8 cellular contexts compared by ENCODE assay signal in the genomic region with DNA sequence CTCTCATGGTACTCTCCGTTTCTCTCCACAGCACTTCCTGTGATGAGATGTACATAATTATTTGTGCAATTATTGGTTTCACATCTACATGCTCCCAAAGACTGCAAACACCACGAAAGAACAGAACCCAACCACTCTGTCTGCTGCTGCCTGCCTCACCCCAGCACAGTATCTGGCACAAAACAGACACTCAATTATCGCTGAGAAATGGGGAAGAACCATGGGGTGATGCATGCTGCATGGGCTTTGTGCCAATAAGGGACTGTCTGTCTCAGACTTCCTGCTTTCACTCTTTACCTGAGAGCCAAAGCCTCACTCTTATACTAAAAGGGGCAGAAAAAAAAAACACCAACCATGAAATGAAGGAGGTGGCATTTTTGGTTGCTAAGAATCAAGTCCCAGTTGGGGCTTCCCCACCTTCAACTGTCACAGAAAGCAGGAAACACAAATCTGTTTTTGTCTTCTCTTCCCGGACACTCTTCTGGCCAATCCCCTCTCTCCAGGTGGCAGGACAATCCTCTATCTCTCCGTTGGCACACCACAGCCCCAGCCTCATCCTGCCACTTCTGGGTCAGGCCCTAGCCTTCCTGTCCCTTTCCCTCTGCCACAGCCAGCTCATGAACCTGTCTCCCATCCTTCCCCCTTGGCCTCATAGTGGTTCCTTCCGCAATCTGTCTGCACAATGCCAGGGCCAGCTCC.
DNase-seq lines count a peak whose midpoint lies in the region; ATAC-seq, FAIRE-seq and TF ChIP-seq lines count a peak whose summit lies in the region.

No MANE protein-coding gene starts in this region.

- in situ Hi-C loops in HepG2 (cut with HindIII; ENCODE audit: extremely low pct_ligation_motif_present, low pct_unique_long_range_greater_than_20kb) = no loop called here

- H3K4me1 ChIP-seq in right lobe of liver = peaks cover 0 to 19% (median 0%) of the 10 kb centered on the region in 4 donors
- H3K4me1 ChIP-seq in HepG2 (ENCODE audit: insufficient read depth, low read length) = peaks cover 44% of the 10 kb centered on the region
- peaks cover 10% of the 10 kb centered on the region for H3K4me1 ChIP-seq in colonic mucosa

- H4K20me1 ChIP-seq in HepG2 (ENCODE audit: insufficient read depth, low read length) = peaks cover 10% of the 10 kb centered on the region

- TF ChIP-seq CTCF in right lobe of liver (IDR thresholded peaks at IDR 0.05) (no peak), HepG2 (CRISPR knock-in tag; IDR thresholded peaks at IDR 0.05) (no peak), colonic mucosa (IDR thresholded peaks at IDR 0.05) (no peak)

- no peak overlapping the region for H3K9ac ChIP-seq in HepG2 (ENCODE audit: insufficient read depth, low read depth, low read length)
- peak overlapping the region in 1 of 2 donors; percentile 15 for H3K9ac ChIP-seq in colonic mucosa (ENCODE audit: low read depth in 2 of 2, low read length in 2 of 2)

- H3K27me3 ChIP-seq in right lobe of liver (no peaks in the 10 kb centered on the region), HepG2 (ENCODE audit: control insufficient read depth in 1 of 2, insufficient read depth in 2 of 2, low read length in 2 of 2) (no peaks in the 10 kb centered on the region), colonic mucosa (no peaks in the 10 kb centered on the region)

- POLR2A ChIA-PET in HepG2 (lab: Yijun Ruan, JAX) = no interaction called here

- 65% methylated on average over 6 of the region's 6 CpGs for WGBS in right lobe of liver (ENCODE audit: insufficient coverage, low coverage, low lambda C conversion rate, missing lambda C conversion rate)
- 91% methylated on average over 6 of the region's 6 CpGs for WGBS in HepG2 (ENCODE audit: low lambda C conversion rate)

- intact Hi-C loops in right lobe of liver (cut with DNase I) = no loop called here
- intact Hi-C loops in HepG2 (cut with micrococcal nuclease; ENCODE audit: unreplicated experiment) = no loop called here
- intact Hi-C loops in colonic mucosa (cut with DNase I) = no loop called here

- peak overlapping the region in 1 of 3 donors; percentile 18 for H3K27ac ChIP-seq in right lobe of liver
- H3K27ac ChIP-seq in HepG2 (ENCODE audit: extremely low read length, insufficient read depth, low read length) = no peak overlapping the region
- peak overlapping the region; percentile 18 for H3K27ac ChIP-seq in colonic mucosa

- peaks cover 86% of the 10 kb centered on the region for H3K79me2 ChIP-seq in HepG2 (ENCODE audit: insufficient read depth, low read length)

- TF ChIP-seq RAD21 in HepG2 (CRISPR knock-in tag; IDR thresholded peaks at IDR 0.05) = no peak

- no TSS peak for BruUV-seq in HepG2 (replicated peaks; lab: Mats Ljungman, UMichigan)

- no peak for FAIRE-seq in HepG2 (lab: Jason Lieb, UNC)

- CTCF ChIA-PET in HepG2 (lab: Yijun Ruan, JAX; ENCODE audit: low intra/inter-chr PET ratio, low total read pairs) = no interaction called here

- H3K4me3 ChIP-seq in right lobe of liver (no peak overlapping the region), HepG2 (replicated peaks in 1 of 3; ENCODE audit: insufficient read depth in 1 of 3, low read depth in 2 of 3, low read length in 3 of 3) (no peak overlapping the region), colonic mucosa (no peak overlapping the region)

- no peak overlapping the region for H3K4me2 ChIP-seq in HepG2 (ENCODE audit: low read depth, low read length)

- DNase-seq in right lobe of liver (no peak), HepG2 (ENCODE audit: low spot score) (no peak), colonic mucosa (no peak), AG20443 (ENCODE audit: low spot score) (no peak), pons (ENCODE audit: low spot score) (no peak)
- peak; percentile 3 to 27 (median 18) for DNase-seq in activated CD4-positive, CD25-positive, alpha-beta regulatory T cell (lab: John Stamatoyannopoulos, UW)
- DNase-seq in stimulated activated CD4-positive, alpha-beta T cell treated with anti-CD3 and anti-CD28 coated beads, Interleukin-1b, Interleukin-23, amount 100 ng/mL, for 48 hours = peak; percentile 80

- ATAC-seq in right lobe of liver = peak; percentile 26 to 54 (median 50)
- ATAC-seq in HepG2 = no peak
- peak; percentile 75 for ATAC-seq in HG03520 (IDR thresholded peaks at IDR 0.05; ENCODE audit: unreplicated experiment)

- H3K36me3 ChIP-seq in right lobe of liver (no peaks in the 10 kb centered on the region), HepG2 (replicated peaks in 1 of 2; ENCODE audit: control insufficient read depth in 1 of 2, insufficient read depth in 2 of 2, low read length in 2 of 2) (peaks cover 7 to 45% of the 10 kb centered on the region in 2 experiments; a peak in 4 of 5 replicates), colonic mucosa (no peaks in the 10 kb centered on the region)

- TF ChIP-seq EP300 in HepG2 (IDR thresholded peaks at IDR 0.05; ENCODE audit: low read depth in 2 of 2, low read length in 2 of 2) = no peak
- no peak for TF ChIP-seq EP300 in HepG2 (CRISPR knock-in tag; IDR thresholded peaks at IDR 0.05; ENCODE audit: borderline replicate concordance)

- TF ChIP-seq POLR2A in right lobe of liver (IDR thresholded peaks at IDR 0.05) (no peak), HepG2 (IDR thresholded peaks at IDR 0.05; ENCODE audit: insufficient read depth in 1 of 2, low read depth in 2 of 2, low read length in 2 of 2) (no peak)

- H2AFZ ChIP-seq in HepG2 (ENCODE audit: low read length) = no peak overlapping the region

- no peaks in the 10 kb centered on the region for H3K9me3 ChIP-seq in right lobe of liver
- no peaks in the 10 kb centered on the region for H3K9me3 ChIP-seq in HepG2 (ENCODE audit: low read length)
- no peaks in the 10 kb centered on the region for H3K9me3 ChIP-seq in colonic mucosa

TF ChIP-seq in HepG2, 621 proteins besides CTCF, POLR2A, EP300 and RAD21:
- no peak for TF ChIP-seq ZSCAN30 (CRISPR knock-in tag; IDR thresholded peaks at IDR 0.05)
- TF ChIP-seq, protein P1, sequence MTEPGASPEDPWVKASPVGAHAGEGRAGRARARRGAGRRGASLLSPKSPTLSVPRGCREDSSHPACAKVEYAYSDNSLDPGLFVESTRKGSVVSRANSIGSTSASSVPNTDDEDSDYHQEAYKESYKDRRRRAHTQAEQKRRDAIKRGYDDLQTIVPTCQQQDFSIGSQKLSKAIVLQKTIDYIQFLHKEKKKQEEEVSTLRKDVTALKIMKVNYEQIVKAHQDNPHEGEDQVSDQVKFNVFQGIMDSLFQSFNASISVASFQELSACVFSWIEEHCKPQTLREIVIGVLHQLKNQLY (CRISPR knock-in tag; IDR thresholded peaks at IDR 0.05) = no peak
- no peak for TF ChIP-seq ZNF33A (CRISPR knock-in tag; IDR thresholded peaks at IDR 0.05; ENCODE audit: borderline replicate concordance)
- TF ChIP-seq PAX8 (CRISPR knock-in tag; IDR thresholded peaks at IDR 0.05; ENCODE audit: borderline replicate concordance) = no peak
- TF ChIP-seq ZC3H4 (CRISPR knock-in tag; IDR thresholded peaks at IDR 0.05; ENCODE audit: borderline replicate concordance) = no peak
- TF ChIP-seq, protein P2, sequence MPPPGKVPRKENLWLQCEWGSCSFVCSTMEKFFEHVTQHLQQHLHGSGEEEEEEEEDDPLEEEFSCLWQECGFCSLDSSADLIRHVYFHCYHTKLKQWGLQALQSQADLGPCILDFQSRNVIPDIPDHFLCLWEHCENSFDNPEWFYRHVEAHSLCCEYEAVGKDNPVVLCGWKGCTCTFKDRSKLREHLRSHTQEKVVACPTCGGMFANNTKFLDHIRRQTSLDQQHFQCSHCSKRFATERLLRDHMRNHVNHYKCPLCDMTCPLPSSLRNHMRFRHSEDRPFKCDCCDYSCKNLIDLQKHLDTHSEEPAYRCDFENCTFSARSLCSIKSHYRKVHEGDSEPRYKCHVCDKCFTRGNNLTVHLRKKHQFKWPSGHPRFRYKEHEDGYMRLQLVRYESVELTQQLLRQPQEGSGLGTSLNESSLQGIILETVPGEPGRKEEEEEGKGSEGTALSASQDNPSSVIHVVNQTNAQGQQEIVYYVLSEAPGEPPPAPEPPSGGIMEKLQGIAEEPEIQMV (CRISPR knock-in tag; IDR thresholded peaks at IDR 0.05; ENCODE audit: low read depth) = no peak
- TF ChIP-seq ZNF782 (CRISPR knock-in tag; IDR thresholded peaks at IDR 0.05; ENCODE audit: borderline replicate concordance) = no peak
- TF ChIP-seq, protein P3, sequence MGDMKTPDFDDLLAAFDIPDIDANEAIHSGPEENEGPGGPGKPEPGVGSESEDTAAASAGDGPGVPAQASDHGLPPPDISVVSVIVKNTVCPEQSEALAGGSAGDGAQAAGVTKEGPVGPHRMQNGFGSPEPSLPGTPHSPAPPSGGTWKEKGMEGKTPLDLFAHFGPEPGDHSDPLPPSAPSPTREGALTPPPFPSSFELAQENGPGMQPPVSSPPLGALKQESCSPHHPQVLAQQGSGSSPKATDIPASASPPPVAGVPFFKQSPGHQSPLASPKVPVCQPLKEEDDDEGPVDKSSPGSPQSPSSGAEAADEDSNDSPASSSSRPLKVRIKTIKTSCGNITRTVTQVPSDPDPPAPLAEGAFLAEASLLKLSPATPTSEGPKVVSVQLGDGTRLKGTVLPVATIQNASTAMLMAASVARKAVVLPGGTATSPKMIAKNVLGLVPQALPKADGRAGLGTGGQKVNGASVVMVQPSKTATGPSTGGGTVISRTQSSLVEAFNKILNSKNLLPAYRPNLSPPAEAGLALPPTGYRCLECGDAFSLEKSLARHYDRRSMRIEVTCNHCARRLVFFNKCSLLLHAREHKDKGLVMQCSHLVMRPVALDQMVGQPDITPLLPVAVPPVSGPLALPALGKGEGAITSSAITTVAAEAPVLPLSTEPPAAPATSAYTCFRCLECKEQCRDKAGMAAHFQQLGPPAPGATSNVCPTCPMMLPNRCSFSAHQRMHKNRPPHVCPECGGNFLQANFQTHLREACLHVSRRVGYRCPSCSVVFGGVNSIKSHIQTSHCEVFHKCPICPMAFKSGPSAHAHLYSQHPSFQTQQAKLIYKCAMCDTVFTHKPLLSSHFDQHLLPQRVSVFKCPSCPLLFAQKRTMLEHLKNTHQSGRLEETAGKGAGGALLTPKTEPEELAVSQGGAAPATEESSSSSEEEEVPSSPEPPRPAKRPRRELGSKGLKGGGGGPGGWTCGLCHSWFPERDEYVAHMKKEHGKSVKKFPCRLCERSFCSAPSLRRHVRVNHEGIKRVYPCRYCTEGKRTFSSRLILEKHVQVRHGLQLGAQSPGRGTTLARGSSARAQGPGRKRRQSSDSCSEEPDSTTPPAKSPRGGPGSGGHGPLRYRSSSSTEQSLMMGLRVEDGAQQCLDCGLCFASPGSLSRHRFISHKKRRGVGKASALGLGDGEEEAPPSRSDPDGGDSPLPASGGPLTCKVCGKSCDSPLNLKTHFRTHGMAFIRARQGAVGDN (CRISPR knock-in tag; IDR thresholded peaks at IDR 0.05) = no peak
- no peak for TF ChIP-seq ZNF616 (CRISPR knock-in tag; IDR thresholded peaks at IDR 0.05; ENCODE audit: low read depth)
- no peak for TF ChIP-seq LCORL (IDR thresholded peaks at IDR 0.05)
- TF ChIP-seq LCORL (CRISPR knock-in tag; IDR thresholded peaks at IDR 0.05) = no peak
- no peak for TF ChIP-seq ZNF572 (CRISPR knock-in tag; IDR thresholded peaks at IDR 0.05)
- no peak for TF ChIP-seq GATAD2A (CRISPR knock-in tag; IDR thresholded peaks at IDR 0.05)

Comparison
In these comparisons a context has a peak if more than half of its experiments do, and no peak if none do; other contexts are left out.
1. DNase-seq: peak in activated CD4-positive, CD25-positive, alpha-beta regulatory T cell (4 of 4) and stimulated activated CD4-positive, alpha-beta T cell treated with anti-CD3 and anti-CD28 coated beads, Interleukin-1b, Interleukin-23, amount 100 ng/mL, for 48 hours (single experiment); none in right lobe of liver (0 of 3), HepG2 (single experiment), colonic mucosa (single experiment), AG20443 (single experiment) and pons (single experiment).